In genomic region chrX:11567528-11568220, GRCh38 we compare ENCODE assay signal across 28 cellular contexts.
"Had no signal": no experiment of that assay in that cellular context is flagged by ENCODE, and none has a peak within 500 bp of the region (broad histone marks: within the 10 kb centered on the region; RNA-seq: fewer than 3 reads in every experiment).

No MANE protein-coding gene starts in this region.

- H3K4me3 Mint-ChIP-seq: mesothelial cell of epicardium; naive B cell; natural killer cell; nephron progenitor cell; neural progenitor cell; stimulated activated effector memory CD8-positive, alpha-beta T cell treated with anti-CD3 and anti-CD28 coated beads, Interleukin-12 subunit alpha, Interleukin-12 subunit beta, amount 100 ng/mL, for 72 hours; stimulated activated naive CD8-positive, alpha-beta T cell treated with anti-CD3 and anti-CD28 coated beads, Interleukin-15, Interleukin-2, amounts not matched to agents 100 ng/mL and 50 ng/mL, for 24 hours; type B pancreatic cell had no signal

- H3K4me1 ChIP-seq: left ventricle myocardium inferior, neural progenitor cell, spleen, suprapubic skin, uterus had no signal

- H3K9me3 ChIP-seq: left ventricle myocardium inferior, neutrophil, ovary, spleen, suprapubic skin, thoracic aorta, uterus had no signal

- H3K36me3 Mint-ChIP-seq: mesothelial cell of epicardium; naive B cell; natural killer cell; neural progenitor cell; stimulated activated effector memory CD8-positive, alpha-beta T cell treated with anti-CD3 and anti-CD28 coated beads, Interleukin-12 subunit alpha, Interleukin-12 subunit beta, amount 100 ng/mL, for 72 hours; type B pancreatic cell had no signal

- DNase-seq: hippocampal formation; kidney; left ventricle myocardium inferior; mesendoderm; naive B cell; natural killer cell; nephron progenitor cell; occipital lobe; ovary; retina; right cardiac atrium; spleen; stimulated activated CD4-positive, alpha-beta T cell treated with anti-CD3 and anti-CD28 coated beads, Interleukin-4, amount 100 ng/mL, for 24 hours; stimulated activated naive CD4-positive, alpha-beta T cell; tibial artery; uterus had no signal

- H3K4me1 Mint-ChIP-seq: mesothelial cell of epicardium; naive B cell; natural killer cell; nephron progenitor cell; neural progenitor cell; stimulated activated effector memory CD8-positive, alpha-beta T cell treated with anti-CD3 and anti-CD28 coated beads, Interleukin-12 subunit alpha, Interleukin-12 subunit beta, amount 100 ng/mL, for 72 hours had no signal

- H3K27me3 Mint-ChIP-seq: progenitor cell of endocrine pancreas; stimulated activated naive CD8-positive, alpha-beta T cell treated with anti-CD3 and anti-CD28 coated beads, Interleukin-15, Interleukin-2, amounts not matched to agents 100 ng/mL and 50 ng/mL, for 24 hours; type B pancreatic cell had no signal

- H3K4me3 ChIP-seq: left ventricle myocardium inferior, lung, neural progenitor cell, ovary, skin epidermis, spleen, suprapubic skin, thoracic aorta, tibial artery, uterus had no signal

- H3K9ac ChIP-seq: neural progenitor cell had no signal

- FAIRE-seq: kidney had no signal

- H2AFZ ChIP-seq: neural progenitor cell had no signal

- ATAC-seq: natural killer cell; right cardiac atrium; sciatic nerve; stimulated activated effector memory CD8-positive, alpha-beta T cell treated with anti-CD3 and anti-CD28 coated beads, Interleukin-12 subunit alpha, Interleukin-12 subunit beta, amount 100 ng/mL, for 72 hours had no signal

- H3K9me3 Mint-ChIP-seq: naive B cell; natural killer cell; neural progenitor cell; stimulated activated effector memory CD8-positive, alpha-beta T cell treated with anti-CD3 and anti-CD28 coated beads, Interleukin-12 subunit alpha, Interleukin-12 subunit beta, amount 100 ng/mL, for 72 hours; stimulated activated naive CD8-positive, alpha-beta T cell treated with anti-CD3 and anti-CD28 coated beads, Interleukin-15, Interleukin-2, amounts not matched to agents 100 ng/mL and 50 ng/mL, for 24 hours; type B pancreatic cell had no signal

- H3K27me3 ChIP-seq: neutrophil, ovary, spleen, suprapubic skin, tibial artery, uterus had no signal

- H3K4me2 ChIP-seq: neural progenitor cell had no signal

- H3K27ac ChIP-seq: left ventricle myocardium inferior, neural progenitor cell, neutrophil, ovary, skin epidermis, spleen, suprapubic skin, thoracic aorta, tibial artery had no signal

- H3K27ac Mint-ChIP-seq: mesothelial cell of epicardium; naive B cell; natural killer cell; nephron progenitor cell; neural progenitor cell; progenitor cell of endocrine pancreas; stimulated activated effector memory CD8-positive, alpha-beta T cell treated with anti-CD3 and anti-CD28 coated beads, Interleukin-12 subunit alpha, Interleukin-12 subunit beta, amount 100 ng/mL, for 72 hours; stimulated activated naive CD8-positive, alpha-beta T cell treated with anti-CD3 and anti-CD28 coated beads, Interleukin-15, Interleukin-2, amounts not matched to agents 100 ng/mL and 50 ng/mL, for 24 hours; type B pancreatic cell had no signal

- H3K36me3 ChIP-seq: left ventricle myocardium inferior, neural progenitor cell, neutrophil, ovary, spleen, suprapubic skin, thoracic aorta, tibial artery, uterus had no signal
